ENCODE assay signal across 14 cellular contexts in genomic region chr10:3665316-3665908, GRCh38.
"Had no signal": no experiment of that assay in that cellular context is flagged by ENCODE, and none has a peak within 500 bp of the region (broad histone marks: within the 10 kb centered on the region; RNA-seq: fewer than 3 reads in every experiment).

No MANE protein-coding gene starts in this region.

- H3K27ac ChIP-seq: ovary had no signal

- H3K9me3 Mint-ChIP-seq: type B pancreatic cell had no signal

- H3K36me3 Mint-ChIP-seq: naive thymus-derived CD8-positive, alpha-beta T cell; type B pancreatic cell had no signal

- H3K27me3 ChIP-seq: ovary had no signal

- H3K9me3 ChIP-seq: mucosa of descending colon, ovary had no signal

- H3K4me3 Mint-ChIP-seq: type B pancreatic cell had no signal

- H3K4me3 ChIP-seq: mucosa of descending colon, ovary had no signal

- H3K36me3 ChIP-seq: ovary had no signal

- DNase-seq: foreskin melanocyte; head of caudate nucleus; hippocampal formation; kidney glomerular epithelial cell; mucosa of descending colon; naive thymus-derived CD8-positive, alpha-beta T cell; nucleus accumbens; ovary; right cardiac atrium; small intestine; stimulated activated CD4-positive, alpha-beta T cell treated with anti-CD3 and anti-CD28 coated beads, Interleukin-12 subunit alpha, Interleukin-12 subunit beta, amount 100 ng/mL, for 4 hours; stimulated activated naive CD4-positive, alpha-beta T cell had no signal

- H3K27ac Mint-ChIP-seq: progenitor cell of endocrine pancreas, type B pancreatic cell had no signal

- ATAC-seq: mucosa of descending colon; naive thymus-derived CD8-positive, alpha-beta T cell; right cardiac atrium had no signal
